Comparison of ENCODE assay signal across 16 cellular contexts in the genomic region with DNA sequence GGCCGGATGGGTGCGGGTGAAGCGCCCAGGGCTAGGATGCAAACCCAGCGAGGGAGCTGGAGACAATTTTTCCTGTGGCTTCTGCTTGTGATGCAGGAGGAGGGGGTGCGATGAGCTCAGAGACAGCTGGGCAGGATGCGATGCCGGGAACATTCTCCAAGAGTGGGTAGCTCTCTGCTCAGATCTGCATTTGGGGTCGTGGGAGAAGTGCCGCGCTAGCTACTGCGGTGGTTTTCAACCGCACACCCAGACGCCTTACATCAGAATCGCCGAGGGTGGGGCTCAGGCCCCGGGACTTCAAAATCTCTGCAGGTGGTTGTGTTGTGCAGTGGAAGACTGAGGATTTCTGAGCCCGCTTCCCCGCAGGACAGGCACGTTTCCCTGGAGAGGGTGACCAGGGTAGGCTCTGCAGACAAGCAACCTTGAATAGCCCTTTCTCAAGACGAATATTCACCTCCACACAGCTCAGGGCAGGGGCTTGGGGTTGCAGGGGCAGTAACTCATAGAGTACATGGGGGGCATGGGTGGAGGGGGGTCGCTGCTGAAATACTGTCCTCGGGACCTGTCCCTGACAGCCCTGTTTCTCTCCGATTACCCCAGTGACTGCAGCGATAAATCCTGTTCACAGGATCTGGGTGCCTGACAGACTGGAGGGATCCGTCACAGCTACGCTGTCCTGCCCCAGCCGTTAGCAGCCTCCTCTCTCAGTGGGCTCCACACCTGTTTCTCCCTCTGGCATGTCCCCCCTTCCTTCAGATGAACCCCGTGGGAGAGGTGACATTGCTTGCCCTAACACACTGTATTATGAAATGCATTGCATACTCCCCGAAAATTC.
DNase-seq lines count a peak whose midpoint lies in the region; ATAC-seq and TF ChIP-seq lines count a peak whose summit lies in the region.
"Had no signal": no experiment of that assay in that cellular context is flagged by ENCODE, and none has a peak within 500 bp of the region (broad histone marks: within the 10 kb centered on the region; RNA-seq: fewer than 3 reads in every experiment).

No MANE protein-coding gene starts in this region.

- DNase-seq in DND-41 (peak; percentile 78), NCI-H82 treated with DMSO at 0.1 percent for 48 hours (lab: John Stamatoyannopoulos, UW; ENCODE audit: unreplicated experiment) (peak; percentile 94), nephron progenitor cell (no peak), NCI-H1436 treated with DMSO at 0.1 percent for 48 hours (lab: John Stamatoyannopoulos, UW) (no peak)
- no peak for DNase-seq in stimulated activated naive CD8-positive, alpha-beta T cell treated with anti-CD3 and anti-CD28 coated beads, Interleukin-15, Interleukin-2, amounts not matched to agents 100 U/mL and 50 U/mL, for 24 hours
- no peak for DNase-seq in activated T-helper 1 cell treated with anti-CD3 and anti-CD28 coated beads, Interleukin-12 subunit alpha, Interleukin-12 subunit beta, Interleukin-2, Interleukin-4 antibody, amounts not matched to agents 30 ng/mL and 10 ng/mL and 1 ng/mL, durations not matched to agents 14 hours and 24 hours and 36 hours (ENCODE audit: low spot score)
- DNase-seq: CD4-positive, CD25-positive, alpha-beta regulatory T cell; NCI-H146; NCI-H345; NCI-H526 treated with DMSO at 0.1 percent for 48 hours; PC-9; Right ventricle myocardium superior had no signal

- peaks cover 27% of the 10 kb centered on the region for H3K4me1 Mint-ChIP-seq in nephron progenitor cell
- peaks cover under 1% of the 10 kb centered on the region for H3K4me1 Mint-ChIP-seq in activated T-helper 1 cell treated with anti-CD3 and anti-CD28 coated beads, Interleukin-12 subunit alpha, Interleukin-12 subunit beta, Interleukin-2, Interleukin-4 antibody, amounts not matched to agents 30 ng/mL and 10 ng/mL and 1 ng/mL, durations not matched to agents 14 hours and 24 hours and 36 hours (ENCODE audit: low read depth)

- no peaks in the 10 kb centered on the region for H3K36me3 ChIP-seq in DND-41 (ENCODE audit: insufficient read depth, low read length)

- H3K4me3 ChIP-seq in DND-41 (ENCODE audit: low read depth in 1 of 2, low read length in 2 of 2), result no peak overlapping the region
- H3K4me3 ChIP-seq: GM12878, PC-9 had no signal

- H3K9me3 ChIP-seq in DND-41 (ENCODE audit: insufficient read depth, low read length, severe bottlenecking), result no peaks in the 10 kb centered on the region

- intact Hi-C loops in activated T-helper 1 cell treated with anti-CD3 and anti-CD28 coated beads, Interleukin-12 subunit alpha, Interleukin-12 subunit beta, Interleukin-2, Interleukin-4 antibody, amounts not matched to agents 30 ng/mL and 10 ng/mL and 1 ng/mL, durations not matched to agents 14 hours and 24 hours and 36 hours (cut with micrococcal nuclease), result no loop called here

- H3K27me3 ChIP-seq in DND-41 (ENCODE audit: insufficient read depth, low read length, poor library complexity), result peaks cover 5% of the 10 kb centered on the region

- no peak overlapping the region for H3K4me2 ChIP-seq in DND-41 (ENCODE audit: insufficient read depth, low read length)
- H3K4me2 ChIP-seq: PC-9 had no signal

- ATAC-seq in DND-41 (ENCODE audit: insufficient read depth, low read depth) (peak; percentile 95), HG02571 (IDR thresholded peaks at IDR 0.05; ENCODE audit: unreplicated experiment) (no peak)
- no peak for ATAC-seq in stimulated activated naive CD8-positive, alpha-beta T cell treated with anti-CD3 and anti-CD28 coated beads, Interleukin-15, Interleukin-2, amounts not matched to agents 100 U/mL and 50 U/mL, for 24 hours
- ATAC-seq: GM12878, SK-N-SH treated with all-trans-retinoic acid at 6 μM for 48 hours had no signal

- H3K4me1 ChIP-seq in DND-41 (ENCODE audit: insufficient read depth, low read length), result peaks cover 16% of the 10 kb centered on the region

- no peaks in the 10 kb centered on the region for H3K36me3 Mint-ChIP-seq in nephron progenitor cell (ENCODE audit: low read depth)
- H3K36me3 Mint-ChIP-seq in activated T-helper 1 cell treated with anti-CD3 and anti-CD28 coated beads, Interleukin-12 subunit alpha, Interleukin-12 subunit beta, Interleukin-2, Interleukin-4 antibody, amounts not matched to agents 30 ng/mL and 10 ng/mL and 1 ng/mL, durations not matched to agents 14 hours and 24 hours and 36 hours (ENCODE audit: low read depth), result no peaks in the 10 kb centered on the region
- H3K36me3 Mint-ChIP-seq: CD4-positive, CD25-positive, alpha-beta regulatory T cell had no signal

- H3K27ac ChIP-seq in DND-41 (ENCODE audit: low read length) (no peak overlapping the region), cingulate gyrus (ENCODE audit: low read depth, low read length) (peak overlapping the region; percentile 47)
- H3K27ac ChIP-seq: PC-9 had no signal

- no peak overlapping the region for H3K4me3 Mint-ChIP-seq in nephron progenitor cell
- no peak overlapping the region for H3K4me3 Mint-ChIP-seq in activated T-helper 1 cell treated with anti-CD3 and anti-CD28 coated beads, Interleukin-12 subunit alpha, Interleukin-12 subunit beta, Interleukin-2, Interleukin-4 antibody, amounts not matched to agents 30 ng/mL and 10 ng/mL and 1 ng/mL, durations not matched to agents 14 hours and 24 hours and 36 hours
- H3K4me3 Mint-ChIP-seq: CD4-positive, CD25-positive, alpha-beta regulatory T cell had no signal

- H3K9me3 Mint-ChIP-seq in nephron progenitor cell, result peaks cover 8% of the 10 kb centered on the region
- H3K9me3 Mint-ChIP-seq in activated T-helper 1 cell treated with anti-CD3 and anti-CD28 coated beads, Interleukin-12 subunit alpha, Interleukin-12 subunit beta, Interleukin-2, Interleukin-4 antibody, amounts not matched to agents 30 ng/mL and 10 ng/mL and 1 ng/mL, durations not matched to agents 14 hours and 24 hours and 36 hours, result no peaks in the 10 kb centered on the region

- H3K9ac ChIP-seq in DND-41 (ENCODE audit: low read depth, low read length), result no peak overlapping the region

- peak overlapping the region; percentile 6 for H3K27ac Mint-ChIP-seq in nephron progenitor cell
- H3K27ac Mint-ChIP-seq in activated T-helper 1 cell treated with anti-CD3 and anti-CD28 coated beads, Interleukin-12 subunit alpha, Interleukin-12 subunit beta, Interleukin-2, Interleukin-4 antibody, amounts not matched to agents 30 ng/mL and 10 ng/mL and 1 ng/mL, durations not matched to agents 14 hours and 24 hours and 36 hours, result no peak overlapping the region
- H3K27ac Mint-ChIP-seq: CD4-positive, CD25-positive, alpha-beta regulatory T cell had no signal

- no peak overlapping the region for H2AFZ ChIP-seq in DND-41 (ENCODE audit: low read depth, low read length)
- H2AFZ ChIP-seq: PC-9 had no signal

- peaks cover 14% of the 10 kb centered on the region for H3K27me3 Mint-ChIP-seq in nephron progenitor cell (ENCODE audit: low read depth, poor library complexity)
- H3K27me3 Mint-ChIP-seq in activated T-helper 1 cell treated with anti-CD3 and anti-CD28 coated beads, Interleukin-12 subunit alpha, Interleukin-12 subunit beta, Interleukin-2, Interleukin-4 antibody, amounts not matched to agents 30 ng/mL and 10 ng/mL and 1 ng/mL, durations not matched to agents 14 hours and 24 hours and 36 hours (ENCODE audit: insufficient read depth), result peaks cover 14% of the 10 kb centered on the region

- peaks cover 5% of the 10 kb centered on the region; the same call in 1 of the 2 replicates for H4K20me1 ChIP-seq in DND-41 (ENCODE audit: insufficient read depth, low read length)

- TF ChIP-seq CTCF in DND-41 (IDR thresholded peaks at IDR 0.05; ENCODE audit: borderline replicate concordance, extremely low read depth, low read length, poor library complexity, severe bottlenecking) (no peak), nephron progenitor cell (IDR thresholded peaks at IDR 0.05) (no peak)

- H3K79me2 ChIP-seq in DND-41 (ENCODE audit: insufficient read depth, low read length), result no peaks in the 10 kb centered on the region

Comparison
In these comparisons a context has a peak if more than half of its experiments do, and no peak if none do; other contexts are left out.
1. DNase-seq: peak in DND-41 (single experiment) and NCI-H82 treated with DMSO at 0.1 percent for 48 hours (single experiment); none in nephron progenitor cell (single experiment), stimulated activated naive CD8-positive, alpha-beta T cell treated with anti-CD3 and anti-CD28 coated beads, Interleukin-15, Interleukin-2, amounts not matched to agents 100 U/mL and 50 U/mL, for 24 hours (single experiment), activated T-helper 1 cell treated with anti-CD3 and anti-CD28 coated beads, Interleukin-12 subunit alpha, Interleukin-12 subunit beta, Interleukin-2, Interleukin-4 antibody, amounts not matched to agents 30 ng/mL and 10 ng/mL and 1 ng/mL, durations not matched to agents 14 hours and 24 hours and 36 hours (single experiment) and NCI-H1436 treated with DMSO at 0.1 percent for 48 hours (single experiment).